ENCODE assay signal across 1 cellular context in the genomic region with DNA sequence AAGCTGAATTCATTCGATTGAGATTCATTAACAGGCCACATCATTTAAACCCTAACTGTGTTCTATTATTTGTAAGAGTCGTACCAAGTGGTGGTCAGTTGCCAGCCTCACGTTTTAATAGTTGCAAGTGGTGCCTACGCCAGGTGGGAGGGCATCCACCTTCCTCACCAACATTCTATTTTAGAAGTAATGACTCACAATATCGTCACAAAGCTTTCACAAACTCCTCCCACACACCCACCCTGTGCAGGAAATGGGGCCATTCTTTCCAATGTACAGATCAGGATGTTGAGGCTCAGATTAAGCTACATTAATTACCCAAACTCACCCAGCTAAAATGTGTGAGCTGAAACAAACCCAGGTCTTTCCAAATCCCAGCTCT.
TF ChIP-seq lines count a peak whose summit lies in the region.

No MANE protein-coding gene starts in this region.

TF ChIP-seq in HCT116, 20 proteins besides CTCF, POLR2A, EP300 and RAD21 (continued from another document):
- TF ChIP-seq, protein P1, sequence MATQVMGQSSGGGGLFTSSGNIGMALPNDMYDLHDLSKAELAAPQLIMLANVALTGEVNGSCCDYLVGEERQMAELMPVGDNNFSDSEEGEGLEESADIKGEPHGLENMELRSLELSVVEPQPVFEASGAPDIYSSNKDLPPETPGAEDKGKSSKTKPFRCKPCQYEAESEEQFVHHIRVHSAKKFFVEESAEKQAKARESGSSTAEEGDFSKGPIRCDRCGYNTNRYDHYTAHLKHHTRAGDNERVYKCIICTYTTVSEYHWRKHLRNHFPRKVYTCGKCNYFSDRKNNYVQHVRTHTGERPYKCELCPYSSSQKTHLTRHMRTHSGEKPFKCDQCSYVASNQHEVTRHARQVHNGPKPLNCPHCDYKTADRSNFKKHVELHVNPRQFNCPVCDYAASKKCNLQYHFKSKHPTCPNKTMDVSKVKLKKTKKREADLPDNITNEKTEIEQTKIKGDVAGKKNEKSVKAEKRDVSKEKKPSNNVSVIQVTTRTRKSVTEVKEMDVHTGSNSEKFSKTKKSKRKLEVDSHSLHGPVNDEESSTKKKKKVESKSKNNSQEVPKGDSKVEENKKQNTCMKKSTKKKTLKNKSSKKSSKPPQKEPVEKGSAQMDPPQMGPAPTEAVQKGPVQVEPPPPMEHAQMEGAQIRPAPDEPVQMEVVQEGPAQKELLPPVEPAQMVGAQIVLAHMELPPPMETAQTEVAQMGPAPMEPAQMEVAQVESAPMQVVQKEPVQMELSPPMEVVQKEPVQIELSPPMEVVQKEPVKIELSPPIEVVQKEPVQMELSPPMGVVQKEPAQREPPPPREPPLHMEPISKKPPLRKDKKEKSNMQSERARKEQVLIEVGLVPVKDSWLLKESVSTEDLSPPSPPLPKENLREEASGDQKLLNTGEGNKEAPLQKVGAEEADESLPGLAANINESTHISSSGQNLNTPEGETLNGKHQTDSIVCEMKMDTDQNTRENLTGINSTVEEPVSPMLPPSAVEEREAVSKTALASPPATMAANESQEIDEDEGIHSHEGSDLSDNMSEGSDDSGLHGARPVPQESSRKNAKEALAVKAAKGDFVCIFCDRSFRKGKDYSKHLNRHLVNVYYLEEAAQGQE (IDR thresholded peaks at IDR 0.05; ENCODE audit: low read depth), result no peak
- TF ChIP-seq FOSL1 (IDR thresholded peaks at IDR 0.05; ENCODE audit: low read depth) (peak; percentile 74), EZH2phosphoT487 (IDR thresholded peaks at IDR 0.05; ENCODE audit: borderline replicate concordance) (no peak), CBX3 (IDR thresholded peaks at IDR 0.05; ENCODE audit: low read depth) (peak; percentile 70; the same call in 1 of the 2 replicates), YY1 (IDR thresholded peaks at IDR 0.05; ENCODE audit: extremely low read depth, insufficient replicate concordance, low read depth, low read length) (no peak)
- TF ChIP-seq, protein P2, sequence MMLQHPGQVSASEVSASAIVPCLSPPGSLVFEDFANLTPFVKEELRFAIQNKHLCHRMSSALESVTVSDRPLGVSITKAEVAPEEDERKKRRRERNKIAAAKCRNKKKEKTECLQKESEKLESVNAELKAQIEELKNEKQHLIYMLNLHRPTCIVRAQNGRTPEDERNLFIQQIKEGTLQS (IDR thresholded peaks at IDR 0.05), result no peak
